In genomic region chr5:56215019-56215830, GRCh38 we compare ENCODE assay signal across 1 cellular context.
TF ChIP-seq lines count a peak whose summit lies in the region.

No MANE protein-coding gene starts in this region.

TF ChIP-seq in HepG2, 621 proteins besides CTCF, POLR2A, EP300 and RAD21 (continued from another document and continues in another):
- TF ChIP-seq CSRNP2 (CRISPR knock-in tag; conservative IDR thresholded peaks at IDR 0.05; ENCODE audit: low read depth): no peak
- no peak for TF ChIP-seq TAF15 (IDR thresholded peaks at IDR 0.05; ENCODE audit: low read depth, low read length, poor library complexity, severe bottlenecking)
- TF ChIP-seq HNRNPL (IDR thresholded peaks at IDR 0.05; ENCODE audit: low read depth, low read length): no peak
- no peak for TF ChIP-seq ZNF276 (CRISPR knock-in tag; IDR thresholded peaks at IDR 0.05; ENCODE audit: low read depth)
- TF ChIP-seq YEATS4 (CRISPR knock-in tag; IDR thresholded peaks at IDR 0.05; ENCODE audit: borderline replicate concordance): peak; percentile 39; the same call in 1 of the 2 replicates
- TF ChIP-seq SNAPC2 (CRISPR knock-in tag; IDR thresholded peaks at IDR 0.05): no peak
- TF ChIP-seq TEF (CRISPR knock-in tag; IDR thresholded peaks at IDR 0.05): peak; percentile 84
- TF ChIP-seq STAT5B (CRISPR knock-in tag; IDR thresholded peaks at IDR 0.05): no peak
- TF ChIP-seq ATM (IDR thresholded peaks at IDR 0.05; ENCODE audit: borderline replicate concordance): no peak
- TF ChIP-seq KDM1A (CRISPR knock-in tag; IDR thresholded peaks at IDR 0.05): peak; percentile 65; the same call in 1 of the 2 replicates
- TF ChIP-seq ZNF792 (CRISPR knock-in tag; IDR thresholded peaks at IDR 0.05): 0 out of 2 replicates have a peak, but pooled peaks have one; percentile 9
- 0 out of 2 replicates have a peak, but pooled peaks have one; percentile 61 for TF ChIP-seq NR2F2 (IDR thresholded peaks at IDR 0.05; ENCODE audit: borderline replicate concordance, low read depth)
- TF ChIP-seq DMTF1 (CRISPR knock-in tag; IDR thresholded peaks at IDR 0.05): no peak
- 0 out of 2 replicates have a peak, but pooled peaks have one; percentile 40 for TF ChIP-seq ZNF557 (CRISPR knock-in tag; IDR thresholded peaks at IDR 0.05)
- no peak for TF ChIP-seq SP1 (IDR thresholded peaks at IDR 0.05)
- no peak for TF ChIP-seq SP1 (CRISPR knock-in tag; IDR thresholded peaks at IDR 0.05)
- no peak for TF ChIP-seq KDM4B (CRISPR knock-in tag; IDR thresholded peaks at IDR 0.05)
- TF ChIP-seq ZFX (CRISPR knock-in tag; IDR thresholded peaks at IDR 0.05; ENCODE audit: low read depth): no peak
- TF ChIP-seq CENPX (CRISPR knock-in tag; IDR thresholded peaks at IDR 0.05): no peak
- TF ChIP-seq ZNF709 (CRISPR knock-in tag; IDR thresholded peaks at IDR 0.05): no peak
- peak; percentile 43; the same call in 1 of the 2 replicates for TF ChIP-seq FOXA3 (CRISPR knock-in tag; IDR thresholded peaks at IDR 0.05)
- no peak for TF ChIP-seq ZNF121 (CRISPR knock-in tag; IDR thresholded peaks at IDR 0.05)
- TF ChIP-seq GATAD1 (CRISPR knock-in tag; IDR thresholded peaks at IDR 0.05): no peak
- TF ChIP-seq ZNF496 (CRISPR knock-in tag; IDR thresholded peaks at IDR 0.05; ENCODE audit: insufficient replicate concordance): no peak
- no peak for TF ChIP-seq CREB1 (IDR thresholded peaks at IDR 0.05)
- TF ChIP-seq CREB1 (CRISPR knock-in tag; IDR thresholded peaks at IDR 0.05): no peak
- TF ChIP-seq ZNF235 (CRISPR knock-in tag; IDR thresholded peaks at IDR 0.05; ENCODE audit: borderline replicate concordance): no peak
- TF ChIP-seq ZSCAN9 (CRISPR knock-in tag; IDR thresholded peaks at IDR 0.05; ENCODE audit: borderline replicate concordance): 0 out of 2 replicates have a peak, but pooled peaks have one; percentile 18
- TF ChIP-seq ZNF891 (CRISPR knock-in tag; IDR thresholded peaks at IDR 0.05): no peak
- no peak for TF ChIP-seq ZNF597 (CRISPR knock-in tag; IDR thresholded peaks at IDR 0.05)
- no peak for TF ChIP-seq SATB2 (CRISPR knock-in tag; IDR thresholded peaks at IDR 0.05)
- TF ChIP-seq ERF (CRISPR knock-in tag; IDR thresholded peaks at IDR 0.05): peak; percentile 36; the same call in 1 of the 2 replicates
- peak; percentile 51; the same call in 1 of the 2 replicates for TF ChIP-seq NCOR1 (IDR thresholded peaks at IDR 0.05; ENCODE audit: borderline replicate concordance, low read length)
- no peak for TF ChIP-seq FOXM1 (CRISPR knock-in tag; IDR thresholded peaks at IDR 0.05)
- no peak for TF ChIP-seq ZNF20 (CRISPR knock-in tag; IDR thresholded peaks at IDR 0.05)
- no peak for TF ChIP-seq ZNF460 (CRISPR knock-in tag; IDR thresholded peaks at IDR 0.05; ENCODE audit: borderline replicate concordance)
- TF ChIP-seq ZNF781 (CRISPR knock-in tag; IDR thresholded peaks at IDR 0.05; ENCODE audit: borderline replicate concordance, not compliant biosample characterization): no peak
- TF ChIP-seq ZNF33A (CRISPR knock-in tag; IDR thresholded peaks at IDR 0.05; ENCODE audit: borderline replicate concordance): no peak
- no peak for TF ChIP-seq PBX2 (CRISPR knock-in tag; IDR thresholded peaks at IDR 0.05)
- TF ChIP-seq HNRNPUL1 (IDR thresholded peaks at IDR 0.05; ENCODE audit: low read depth, low read length): no peak
- TF ChIP-seq ZSCAN12 (CRISPR knock-in tag; IDR thresholded peaks at IDR 0.05): no peak
- TF ChIP-seq HMG20B (CRISPR knock-in tag; conservative IDR thresholded peaks at IDR 0.05): no peak
- no peak for TF ChIP-seq FLYWCH1 (CRISPR knock-in tag; IDR thresholded peaks at IDR 0.05)
- TF ChIP-seq ZNF577 (CRISPR knock-in tag; IDR thresholded peaks at IDR 0.05; ENCODE audit: borderline replicate concordance, low read depth): no peak
- no peak for TF ChIP-seq MIER3 (CRISPR knock-in tag; IDR thresholded peaks at IDR 0.05; ENCODE audit: borderline replicate concordance)
- TF ChIP-seq CCDC6 (CRISPR knock-in tag; IDR thresholded peaks at IDR 0.05): peak; percentile 72; the same call in 1 of the 2 replicates
- no peak for TF ChIP-seq TAF1 (CRISPR knock-in tag; IDR thresholded peaks at IDR 0.05)
- peak; percentile 82 for TF ChIP-seq HNF4A (CRISPR knock-in tag; IDR thresholded peaks at IDR 0.05)
- TF ChIP-seq RBAK (CRISPR knock-in tag; IDR thresholded peaks at IDR 0.05): no peak
- TF ChIP-seq ATAD3A (CRISPR knock-in tag; IDR thresholded peaks at IDR 0.05): no peak
- 0 out of 2 replicates have a peak, but pooled peaks have one; percentile 28 for TF ChIP-seq KAT8 (CRISPR knock-in tag; IDR thresholded peaks at IDR 0.05)
- TF ChIP-seq GATA4 (IDR thresholded peaks at IDR 0.05; ENCODE audit: borderline replicate concordance, low read depth): peak; percentile 50; the same call in 1 of the 2 replicates
- TF ChIP-seq HNRNPK (IDR thresholded peaks at IDR 0.05; ENCODE audit: low read depth, low read length, poor library complexity, severe bottlenecking): no peak
- TF ChIP-seq MXD3 (CRISPR knock-in tag; IDR thresholded peaks at IDR 0.05): no peak
- no peak for TF ChIP-seq ZSCAN20 (CRISPR knock-in tag; IDR thresholded peaks at IDR 0.05; ENCODE audit: borderline replicate concordance)
- TF ChIP-seq ARNT (IDR thresholded peaks at IDR 0.05): no peak
- TF ChIP-seq KDM5B (CRISPR knock-in tag; IDR thresholded peaks at IDR 0.05; ENCODE audit: borderline replicate concordance): no peak
- peak; percentile 30; the same call in 1 of the 2 replicates for TF ChIP-seq HOXA3 (CRISPR knock-in tag; IDR thresholded peaks at IDR 0.05)
- no peak for TF ChIP-seq FOXO1 (CRISPR knock-in tag; IDR thresholded peaks at IDR 0.05)
- no peak for TF ChIP-seq FIP1L1 (IDR thresholded peaks at IDR 0.05; ENCODE audit: borderline replicate concordance, insufficient read depth, low read depth, low read length)
- TF ChIP-seq ZNF101 (CRISPR knock-in tag; IDR thresholded peaks at IDR 0.05; ENCODE audit: borderline replicate concordance, low read depth): no peak
- TF ChIP-seq POGZ (CRISPR knock-in tag; IDR thresholded peaks at IDR 0.05): peak; percentile 38
- TF ChIP-seq IRF2 (CRISPR knock-in tag; IDR thresholded peaks at IDR 0.05): no peak
- TF ChIP-seq PRPF4 (IDR thresholded peaks at IDR 0.05; ENCODE audit: low read depth, low read length, poor library complexity, severe bottlenecking): no peak
- TF ChIP-seq NFYC (CRISPR knock-in tag; IDR thresholded peaks at IDR 0.05): no peak
- TF ChIP-seq ZBED4 (CRISPR knock-in tag; IDR thresholded peaks at IDR 0.05; ENCODE audit: borderline replicate concordance): no peak
